In the genomic region with DNA sequence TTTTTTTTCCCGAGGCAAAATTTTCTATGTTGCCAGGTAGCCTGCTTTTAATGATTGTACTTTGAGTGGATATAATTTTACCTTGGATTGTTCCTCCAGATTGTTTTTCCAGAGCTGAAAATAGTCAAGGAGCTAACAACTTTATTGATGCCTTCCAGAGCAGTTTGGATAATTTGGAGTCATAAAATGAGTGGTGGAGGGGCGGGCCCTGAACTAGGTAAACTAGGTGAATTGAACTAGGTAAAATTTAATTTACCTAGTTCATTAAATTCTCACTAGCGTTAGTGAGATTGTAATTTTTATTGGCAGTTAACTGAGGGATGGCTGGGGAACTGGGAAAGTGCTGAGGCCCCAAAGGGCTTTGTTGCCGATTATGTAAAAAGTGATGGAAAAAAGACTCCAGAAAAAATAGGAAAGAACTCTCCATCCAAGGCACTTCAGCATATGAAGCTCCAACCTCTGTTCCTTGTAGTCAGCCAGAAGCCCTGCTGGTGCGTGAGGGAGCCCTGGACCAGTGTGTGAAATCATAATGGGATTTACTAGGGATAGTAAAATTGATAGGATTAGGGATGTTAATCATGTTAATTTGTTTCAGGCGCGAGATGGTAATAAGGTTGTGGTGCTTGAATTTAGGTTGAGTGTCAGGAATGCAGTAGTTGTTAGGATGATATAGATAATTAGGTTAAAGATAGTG, we compare ENCODE assay signal across 9 cellular contexts. TPM values are rescaled to one million over a fixed set of nuclear protein-coding genes. Genes with fewer than 3 reads are reported as not detected.
DNase-seq lines count a peak whose midpoint lies in the region; ATAC-seq, FAIRE-seq and TF ChIP-seq lines count a peak whose summit lies in the region.
"Had no signal": no experiment of that assay in that cellular context is flagged by ENCODE, and none has a peak within 500 bp of the region (broad histone marks: within the 10 kb centered on the region; RNA-seq: fewer than 3 reads in every experiment).

No MANE protein-coding gene starts in this region.

- H3K9me3 ChIP-seq in heart left ventricle (no peaks in the 10 kb centered on the region), right atrium auricular region (no peaks in the 10 kb centered on the region), kidney (ENCODE audit: control insufficient read depth in 1 of 2, low read length in 2 of 2) (no peaks in the 10 kb centered on the region)

- H3K36me3 ChIP-seq in heart left ventricle = no peaks in the 10 kb centered on the region
- no peaks in the 10 kb centered on the region for H3K36me3 ChIP-seq in right atrium auricular region
- H3K36me3 ChIP-seq in kidney (ENCODE audit: control insufficient read depth in 1 of 2, insufficient read depth in 2 of 2, low read length in 2 of 2) = peaks cover 0 to 3% of the 10 kb centered on the region in 2 donors

- H3K4me1 ChIP-seq in heart left ventricle = peaks cover 3 to 55% (median 25%) of the 10 kb centered on the region in 12 donors
- peaks cover 0 to 34% of the 10 kb centered on the region in 2 donors for H3K4me1 ChIP-seq in right atrium auricular region
- peaks cover 5 to 12% of the 10 kb centered on the region in 2 donors for H3K4me1 ChIP-seq in kidney (ENCODE audit: control insufficient read depth in 1 of 2, insufficient read depth in 1 of 2, low read depth in 1 of 2, low read length in 2 of 2)

- H3K9me3 Mint-ChIP-seq in activated T-helper 1 cell treated with anti-CD3 and anti-CD28 coated beads, Interleukin-12 subunit alpha, Interleukin-12 subunit beta, Interleukin-2, Interleukin-4 antibody, amounts not matched to agents 30 ng/mL and 10 ng/mL and 1 ng/mL, durations not matched to agents 14 hours and 24 hours and 36 hours = no peaks in the 10 kb centered on the region
- H3K9me3 Mint-ChIP-seq in type B pancreatic cell = no peaks in the 10 kb centered on the region

- H3K27me3 Mint-ChIP-seq in activated T-helper 1 cell treated with anti-CD3 and anti-CD28 coated beads, Interleukin-12 subunit alpha, Interleukin-12 subunit beta, Interleukin-2, Interleukin-4 antibody, amounts not matched to agents 30 ng/mL and 10 ng/mL and 1 ng/mL, durations not matched to agents 14 hours and 24 hours and 36 hours (ENCODE audit: insufficient read depth) = no peaks in the 10 kb centered on the region
- H3K27me3 Mint-ChIP-seq in type B pancreatic cell = no peaks in the 10 kb centered on the region

- TF ChIP-seq CTCF in heart left ventricle (IDR thresholded peaks at IDR 0.05) (no peak), right atrium auricular region (IDR thresholded peaks at IDR 0.05) (no peak), kidney (IDR thresholded peaks at IDR 0.05; ENCODE audit: borderline replicate concordance, extremely low read depth, insufficient read depth) (no peak), type B pancreatic cell (conservative IDR thresholded peaks at IDR 0.05) (no peak)

- peak overlapping the region; percentile 98 for H3K4me3 Mint-ChIP-seq in activated T-helper 1 cell treated with anti-CD3 and anti-CD28 coated beads, Interleukin-12 subunit alpha, Interleukin-12 subunit beta, Interleukin-2, Interleukin-4 antibody, amounts not matched to agents 30 ng/mL and 10 ng/mL and 1 ng/mL, durations not matched to agents 14 hours and 24 hours and 36 hours
- peak overlapping the region; percentile 95 for H3K4me3 Mint-ChIP-seq in type B pancreatic cell

- 68 to 84% (median 83%) methylated on average over 7 of the region's 7 CpGs for WGBS in heart left ventricle, 4 donors

- intact Hi-C loops in heart left ventricle (cut with DNase I) = loop anchor here in 3 of 10 donors (5.0 to 10.0 kb wide), 3 partner anchors 36 to 442 kb away; a partner anchor contains a TSS
- intact Hi-C loops in activated T-helper 1 cell treated with anti-CD3 and anti-CD28 coated beads, Interleukin-12 subunit alpha, Interleukin-12 subunit beta, Interleukin-2, Interleukin-4 antibody, amounts not matched to agents 30 ng/mL and 10 ng/mL and 1 ng/mL, durations not matched to agents 14 hours and 24 hours and 36 hours (cut with micrococcal nuclease) = loop anchor here (5.0 to 10.0 kb wide), 4 partner anchors 262 to 1376 kb away; a partner anchor contains a TSS
- intact Hi-C loops in kidney (cut with DNase I) = no loop called here
- intact Hi-C loops in posterior vena cava (cut with DNase I) = no loop called here

- ATAC-seq in heart left ventricle = no peak
- ATAC-seq in HG03045 (IDR thresholded peaks at IDR 0.05; ENCODE audit: unreplicated experiment) = no peak

- H3K27me3 ChIP-seq in heart left ventricle = no peaks in the 10 kb centered on the region
- no peaks in the 10 kb centered on the region for H3K27me3 ChIP-seq in right atrium auricular region

- DNase-seq in heart left ventricle (no peak), right atrium auricular region (ENCODE audit: low spot score) (no peak), kidney (no peak), type B pancreatic cell (ENCODE audit: extremely low spot score, unreplicated experiment) (no peak), NCI-H1105 (lab: John Stamatoyannopoulos, UW) (no peak), posterior vena cava (ENCODE audit: low spot score) (no peak)
- DNase-seq in activated T-helper 1 cell treated with anti-CD3 and anti-CD28 coated beads, Interleukin-12 subunit alpha, Interleukin-12 subunit beta, Interleukin-2, Interleukin-4 antibody, amounts not matched to agents 30 ng/mL and 10 ng/mL and 1 ng/mL, durations not matched to agents 14 hours and 24 hours and 36 hours (ENCODE audit: low spot score) = no peak

- TF ChIP-seq POLR2A in heart left ventricle (IDR thresholded peaks at IDR 0.05) = no peak

- peak overlapping the region in 1 of 2 donors; percentile 24 for H3K9ac ChIP-seq in kidney (ENCODE audit: low read length in 2 of 2)

- peaks cover 54% of the 10 kb centered on the region for H3K4me1 Mint-ChIP-seq in activated T-helper 1 cell treated with anti-CD3 and anti-CD28 coated beads, Interleukin-12 subunit alpha, Interleukin-12 subunit beta, Interleukin-2, Interleukin-4 antibody, amounts not matched to agents 30 ng/mL and 10 ng/mL and 1 ng/mL, durations not matched to agents 14 hours and 24 hours and 36 hours (ENCODE audit: low read depth)
- peaks cover 36% of the 10 kb centered on the region for H3K4me1 Mint-ChIP-seq in type B pancreatic cell (ENCODE audit: unreplicated experiment)

- H3K27ac Mint-ChIP-seq in activated T-helper 1 cell treated with anti-CD3 and anti-CD28 coated beads, Interleukin-12 subunit alpha, Interleukin-12 subunit beta, Interleukin-2, Interleukin-4 antibody, amounts not matched to agents 30 ng/mL and 10 ng/mL and 1 ng/mL, durations not matched to agents 14 hours and 24 hours and 36 hours = no peak overlapping the region
- peak overlapping the region; percentile 93 for H3K27ac Mint-ChIP-seq in type B pancreatic cell

- no peak for FAIRE-seq in kidney (lab: Jason Lieb, UNC)
- FAIRE-seq: TTC549 had no signal

- H3K27ac ChIP-seq in heart left ventricle (no peak overlapping the region), right atrium auricular region (no peak overlapping the region), kidney (ENCODE audit: low read depth in 2 of 2, low read length in 2 of 2) (no peak overlapping the region)

- H3K4me3 ChIP-seq in heart left ventricle (peak overlapping the region in 9 of 12 donors; percentile 84 to 98 (median 93)), right atrium auricular region (no peak overlapping the region), kidney (ENCODE audit: low read length in 2 of 2) (peak overlapping the region; percentile 86 to 90)

- peaks cover 12% of the 10 kb centered on the region for H3K36me3 Mint-ChIP-seq in activated T-helper 1 cell treated with anti-CD3 and anti-CD28 coated beads, Interleukin-12 subunit alpha, Interleukin-12 subunit beta, Interleukin-2, Interleukin-4 antibody, amounts not matched to agents 30 ng/mL and 10 ng/mL and 1 ng/mL, durations not matched to agents 14 hours and 24 hours and 36 hours (ENCODE audit: low read depth)
- H3K36me3 Mint-ChIP-seq in type B pancreatic cell = peaks cover 13% of the 10 kb centered on the region

RNA-seq across cellular contexts. Expression of a gene that starts 1.7 kb away (rescaled TPM):
- total RNA-seq in heart left ventricle = 1 to 10 TPM; 3.9 to 7.3 (median 5.0) TPM
- polyA plus RNA-seq in heart left ventricle = 1 to 10 TPM; 3.8 to 8.2 TPM
- total RNA-seq in right atrium auricular region = 1 to 10 TPM; 5.3 to 8.7 TPM
- 5.8 and 6.1 TPM in 2 replicates for total RNA-seq in activated T-helper 1 cell treated with anti-CD3 and anti-CD28 coated beads, Interleukin-12 subunit alpha, Interleukin-12 subunit beta, Interleukin-2, Interleukin-4 antibody, amounts not matched to agents 30 ng/mL and 10 ng/mL and 1 ng/mL, durations not matched to agents 14 hours and 24 hours and 36 hours
- 8.2 TPM for total RNA-seq in kidney
- polyA plus RNA-seq in kidney (ENCODE audit: insufficient read depth, low read depth, low replicate concordance) = 13.1 TPM
- total RNA-seq in type B pancreatic cell (ENCODE audit: low replicate concordance) = 9.6 and 13.9 TPM in 2 replicates
- 1 to 10 TPM; 7.2 to 8.1 TPM for total RNA-seq in posterior vena cava

RNA-seq across cellular contexts. Expression of a gene that starts 28.6 kb away (rescaled TPM):
- total RNA-seq in heart left ventricle = 10 to 100 TPM; 23.9 to 51.5 (median 31.3) TPM
- polyA plus RNA-seq in heart left ventricle = 10 to 100 TPM; 26.8 to 39.6 TPM
- 10 to 100 TPM; 44.5 to 45.1 TPM for total RNA-seq in right atrium auricular region
- 30.7 and 35.4 TPM in 2 replicates for total RNA-seq in activated T-helper 1 cell treated with anti-CD3 and anti-CD28 coated beads, Interleukin-12 subunit alpha, Interleukin-12 subunit beta, Interleukin-2, Interleukin-4 antibody, amounts not matched to agents 30 ng/mL and 10 ng/mL and 1 ng/mL, durations not matched to agents 14 hours and 24 hours and 36 hours
- 41.2 TPM for total RNA-seq in kidney
- 44.8 TPM for polyA plus RNA-seq in kidney (ENCODE audit: insufficient read depth, low read depth, low replicate concordance)
- total RNA-seq in type B pancreatic cell (ENCODE audit: low replicate concordance) = 32.6 and 62.2 TPM in 2 replicates
- total RNA-seq in posterior vena cava = 10 to 100 TPM; 49.9 to 51.8 TPM

RNA-seq across cellular contexts. Expression of a gene that starts 33.4 kb away (rescaled TPM):
- 10 to 100 TPM; 17.3 to 51.9 (median 41.9) TPM for total RNA-seq in heart left ventricle
- polyA plus RNA-seq in heart left ventricle = 10 to 100 TPM; 12.7 to 30.1 TPM
- total RNA-seq in right atrium auricular region = 10 to 100 TPM; 23.9 to 38.8 TPM
- total RNA-seq in activated T-helper 1 cell treated with anti-CD3 and anti-CD28 coated beads, Interleukin-12 subunit alpha, Interleukin-12 subunit beta, Interleukin-2, Interleukin-4 antibody, amounts not matched to agents 30 ng/mL and 10 ng/mL and 1 ng/mL, durations not matched to agents 14 hours and 24 hours and 36 hours = 1.3 and 1.8 TPM in 2 replicates
- 75.1 TPM for total RNA-seq in kidney
- 285 TPM for polyA plus RNA-seq in kidney (ENCODE audit: insufficient read depth, low read depth, low replicate concordance)
- total RNA-seq in type B pancreatic cell (ENCODE audit: low replicate concordance) = 67.3 and 75.4 TPM in 2 replicates
- 10 to 100 TPM; 20.3 to 30.9 TPM for total RNA-seq in posterior vena cava

Comparison
In these comparisons a context has a peak if more than half of its experiments do, and no peak if none do; other contexts are left out.
1. H3K4me3 ChIP-seq: peak in heart left ventricle (9 of 12) and kidney (2 of 2); none in right atrium auricular region (0 of 2).